In the genomic region with DNA sequence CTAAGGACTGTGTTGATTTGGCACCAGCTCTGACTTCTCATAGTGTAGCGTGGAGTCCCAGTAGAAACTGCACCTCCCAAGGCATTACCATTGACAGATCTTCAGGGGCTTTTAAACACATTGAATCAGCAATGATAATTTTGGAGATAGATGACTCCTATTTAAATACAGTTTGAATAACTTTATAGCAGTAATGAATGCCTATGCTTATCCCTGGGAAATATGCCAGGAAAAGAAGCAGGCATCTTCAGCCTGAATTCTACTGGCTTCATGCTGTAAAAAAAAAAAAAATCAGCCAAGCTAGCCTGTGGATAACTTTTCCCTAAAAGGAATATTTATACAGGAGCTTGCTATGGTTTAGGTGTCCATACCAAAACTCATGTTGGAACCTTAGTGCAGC, we compare ENCODE assay signal across 21 cellular contexts.
"Had no signal": no experiment of that assay in that cellular context is flagged by ENCODE, and none has a peak within 500 bp of the region (broad histone marks: within the 10 kb centered on the region; RNA-seq: fewer than 3 reads in every experiment).

No MANE protein-coding gene starts in this region.

- H3K36me3 ChIP-seq: esophagus muscularis mucosa, lower lobe of right lung, prostate gland, right atrium auricular region, stomach, thyroid gland, vagina had no signal

- H3K4me3 ChIP-seq: esophagus muscularis mucosa, lower lobe of right lung, prostate gland, right atrium auricular region, stomach, thyroid gland, vagina had no signal

- H3K9me3 ChIP-seq: esophagus muscularis mucosa, lower lobe of right lung, prostate gland, right atrium auricular region, stomach, thyroid gland, vagina had no signal

- ATAC-seq: left ventricle myocardium superior; lower lobe of right lung; naive thymus-derived CD8-positive, alpha-beta T cell; sciatic nerve; stimulated activated effector memory CD8-positive, alpha-beta T cell treated with anti-CD3 and anti-CD28 coated beads, Interleukin-12 subunit alpha, Interleukin-12 subunit beta, amount 100 ng/mL, for 72 hours had no signal

- H3K27ac ChIP-seq: esophagus muscularis mucosa, lower lobe of right lung, prostate gland, right atrium auricular region, stomach, thyroid gland, vagina had no signal

- DNase-seq: dermis blood vessel endothelial cell; effector memory CD4-positive, alpha-beta T cell; hypothalamus; immature natural killer cell; left ventricle myocardium superior; lower lobe of right lung; naive thymus-derived CD8-positive, alpha-beta T cell; nephron progenitor cell; nucleus accumbens; stimulated activated CD4-positive, alpha-beta T cell treated with anti-CD3 and anti-CD28 coated beads, Interleukin-2, amount 100 ng/mL, for 24 hours; stimulated activated CD4-positive, alpha-beta T cell treated with anti-CD3 and anti-CD28 coated beads, Interleukin-4, amount 100 ng/mL, for 24 hours; stimulated activated naive CD4-positive, alpha-beta T cell treated with Interleukin-2 at 50 U/mL for 16 hours; stomach; thyroid gland; trophoblast cell had no signal
